ENCODE assay signal across 23 cellular contexts in the genomic region with DNA sequence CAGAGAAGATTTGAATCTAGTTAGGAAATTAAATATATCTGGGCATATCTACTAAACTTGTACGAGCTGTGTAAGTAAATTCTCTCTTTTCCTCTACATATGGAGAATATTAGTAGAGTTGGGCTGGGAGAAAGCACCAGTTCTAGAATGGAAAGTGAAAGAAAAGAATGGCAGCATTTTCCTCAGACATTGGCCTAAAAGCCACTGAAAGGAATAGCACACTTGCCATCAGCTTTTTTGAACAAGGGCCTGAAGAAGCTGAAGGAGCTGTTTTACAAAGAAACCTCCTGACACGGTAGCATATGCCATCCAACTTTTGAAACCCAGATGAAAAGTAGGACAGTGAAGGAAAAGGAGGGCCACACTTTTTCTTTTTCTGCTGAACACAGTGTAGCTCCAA.
A peak's percentile ranks its signal among the peaks of the same experiment; 100 is the strongest.
DNase-seq lines count a peak whose midpoint lies in the region; ATAC-seq and TF ChIP-seq lines count a peak whose summit lies in the region.
"Had no signal": no experiment of that assay in that cellular context is flagged by ENCODE, and none has a peak within 500 bp of the region (broad histone marks: within the 10 kb centered on the region; RNA-seq: fewer than 3 reads in every experiment).

No MANE protein-coding gene starts in this region.

- H3K27ac Mint-ChIP-seq in activated CD4-positive, alpha-beta T cell treated with anti-CD3 and anti-CD28 coated beads for 36 hours = no peak overlapping the region
- no peak overlapping the region for H3K27ac Mint-ChIP-seq in activated CD4-positive, alpha-beta memory T cell treated with anti-CD3 and anti-CD28 coated beads for 36 hours
- H3K27ac Mint-ChIP-seq: CD8-positive, alpha-beta memory T cell; GM23338 had no signal

- peak overlapping the region; percentile 11; the same call in 1 of the 2 replicates for H2AFZ ChIP-seq in MM.1S (ENCODE audit: low read length)
- H2AFZ ChIP-seq: GM23338 had no signal

- H3K4me1 ChIP-seq in MM.1S (ENCODE audit: low read length) = no peaks in the 10 kb centered on the region

- H3K9ac ChIP-seq in MM.1S (ENCODE audit: low read length) = no peak overlapping the region
- H3K9ac ChIP-seq: SK-N-SH had no signal

- no peaks in the 10 kb centered on the region for H3K27me3 ChIP-seq in MM.1S (replicated peaks; ENCODE audit: insufficient read depth, low read length)

- DNase-seq in MM.1S (peak; percentile 56), RPMI8226 (peak; percentile 52), globus pallidus (ENCODE audit: low spot score) (peak; percentile 23), pons (ENCODE audit: low spot score) (peak; percentile 5), NCI-H524 (lab: John Stamatoyannopoulos, UW) (no peak)
- DNase-seq in stimulated activated CD4-positive, alpha-beta T cell treated with anti-CD3 and anti-CD28 coated beads, Interleukin-2, amount 100 ng/mL, for 48 hours = no peak
- no peak for DNase-seq in activated CD4-positive, alpha-beta T cell treated with anti-CD3 and anti-CD28 coated beads for 36 hours
- DNase-seq in activated CD4-positive, alpha-beta memory T cell treated with anti-CD3 and anti-CD28 coated beads for 36 hours = no peak
- DNase-seq: ACHN; C1 segment of cervical spinal cord; Calu3; CD8-positive, alpha-beta memory T cell; DMS153; HCEC 1CT; IMR-90; NCI-H1048; NCI-H1417 treated with DMSO at 0.1 percent for 48 hours; NCI-H187; NCI-H446 treated with DMSO at 0.1 percent for 48 hours; NCI-H69; SIG-M5; SK-N-SH had no signal

- no peak for ATAC-seq in activated CD4-positive, alpha-beta T cell treated with anti-CD3 and anti-CD28 coated beads for 36 hours
- ATAC-seq: GM23338 had no signal

- no peak overlapping the region for H3K4me3 ChIP-seq in MM.1S (ENCODE audit: low read length)
- H3K4me3 ChIP-seq: GM23338 had no signal

- POLR2A ChIA-PET in activated CD4-positive, alpha-beta T cell treated with anti-CD3 and anti-CD28 coated beads for 36 hours (lab: Charles Lee) = no interaction called here
- POLR2A ChIA-PET in activated CD4-positive, alpha-beta memory T cell treated with anti-CD3 and anti-CD28 coated beads for 36 hours (lab: Charles Lee) = no interaction called here

- H3K9me3 Mint-ChIP-seq in activated CD4-positive, alpha-beta T cell treated with anti-CD3 and anti-CD28 coated beads for 36 hours (ENCODE audit: low read depth) = no peaks in the 10 kb centered on the region
- peaks cover 9% of the 10 kb centered on the region for H3K9me3 Mint-ChIP-seq in activated CD4-positive, alpha-beta memory T cell treated with anti-CD3 and anti-CD28 coated beads for 36 hours
- H3K9me3 Mint-ChIP-seq: GM23338 had no signal

- H3K27me3 Mint-ChIP-seq in activated CD4-positive, alpha-beta T cell treated with anti-CD3 and anti-CD28 coated beads for 36 hours = no peaks in the 10 kb centered on the region
- no peaks in the 10 kb centered on the region for H3K27me3 Mint-ChIP-seq in activated CD4-positive, alpha-beta memory T cell treated with anti-CD3 and anti-CD28 coated beads for 36 hours
- H3K27me3 Mint-ChIP-seq: CD8-positive, alpha-beta memory T cell had no signal

- no peak overlapping the region for H3K27ac ChIP-seq in MM.1S (ENCODE audit: low read length)

- no peaks in the 10 kb centered on the region for H3K36me3 ChIP-seq in MM.1S (replicated peaks; ENCODE audit: insufficient read depth, low read length)

- CTCF ChIA-PET in activated CD4-positive, alpha-beta T cell treated with anti-CD3 and anti-CD28 coated beads for 36 hours (lab: Charles Lee) = no interaction called here
- CTCF ChIA-PET in activated CD4-positive, alpha-beta memory T cell treated with anti-CD3 and anti-CD28 coated beads for 36 hours (lab: Charles Lee) = no interaction called here

- H3K9me3 ChIP-seq in MM.1S (replicated peaks; ENCODE audit: insufficient read depth, low read length) = no peaks in the 10 kb centered on the region
- H3K9me3 ChIP-seq: SK-N-SH had no signal

- H3K36me3 Mint-ChIP-seq in activated CD4-positive, alpha-beta T cell treated with anti-CD3 and anti-CD28 coated beads for 36 hours (ENCODE audit: low read depth) = no peaks in the 10 kb centered on the region
- H3K36me3 Mint-ChIP-seq in activated CD4-positive, alpha-beta memory T cell treated with anti-CD3 and anti-CD28 coated beads for 36 hours = no peaks in the 10 kb centered on the region
- H3K36me3 Mint-ChIP-seq: CD8-positive, alpha-beta memory T cell had no signal

- intact Hi-C loops in activated CD4-positive, alpha-beta T cell treated with anti-CD3 and anti-CD28 coated beads for 36 hours (cut with DNase I, micrococcal nuclease) = no loop called here
- intact Hi-C loops in activated CD4-positive, alpha-beta memory T cell treated with anti-CD3 and anti-CD28 coated beads for 36 hours (cut with micrococcal nuclease) = no loop called here

- no peaks in the 10 kb centered on the region for H3K79me2 ChIP-seq in MM.1S (ENCODE audit: low read length)

- 0 out of 2 replicates have a peak overlapping the region, but pooled peaks have one; percentile 3 for H3K4me2 ChIP-seq in MM.1S (ENCODE audit: low read depth, low read length)
- H3K4me2 ChIP-seq: GM23338, SK-N-SH had no signal

- H4K20me1 ChIP-seq in MM.1S (ENCODE audit: insufficient read depth, low read length) = no peaks in the 10 kb centered on the region

- no peaks in the 10 kb centered on the region for H3K9me2 ChIP-seq in MM.1S (replicated peaks; ENCODE audit: insufficient read depth, low read length)
- H3K9me2 ChIP-seq: SK-N-SH had no signal

- no peak for TF ChIP-seq CTCF in MM.1S (IDR thresholded peaks at IDR 0.05; ENCODE audit: low read length)

- no peaks in the 10 kb centered on the region for H3F3A ChIP-seq in MM.1S (ENCODE audit: insufficient read depth, low read length)

- no peak overlapping the region for H3K4me3 Mint-ChIP-seq in activated CD4-positive, alpha-beta T cell treated with anti-CD3 and anti-CD28 coated beads for 36 hours
- H3K4me3 Mint-ChIP-seq in activated CD4-positive, alpha-beta memory T cell treated with anti-CD3 and anti-CD28 coated beads for 36 hours = no peak overlapping the region
- H3K4me3 Mint-ChIP-seq: CD8-positive, alpha-beta memory T cell; GM23338 had no signal

- no peaks in the 10 kb centered on the region for H3K4me1 Mint-ChIP-seq in activated CD4-positive, alpha-beta T cell treated with anti-CD3 and anti-CD28 coated beads for 36 hours
- no peaks in the 10 kb centered on the region for H3K4me1 Mint-ChIP-seq in activated CD4-positive, alpha-beta memory T cell treated with anti-CD3 and anti-CD28 coated beads for 36 hours (ENCODE audit: low read depth)
- H3K4me1 Mint-ChIP-seq: CD8-positive, alpha-beta memory T cell; GM23338 had no signal

Comparison
In these comparisons a context has a peak if more than half of its experiments do, and no peak if none do; other contexts are left out.
1. DNase-seq: peak in MM.1S (single experiment), RPMI8226 (single experiment), globus pallidus (single experiment) and pons (single experiment); none in stimulated activated CD4-positive, alpha-beta T cell treated with anti-CD3 and anti-CD28 coated beads, Interleukin-2, amount 100 ng/mL, for 48 hours (0 of 2), NCI-H524 (0 of 2), activated CD4-positive, alpha-beta T cell treated with anti-CD3 and anti-CD28 coated beads for 36 hours (single experiment) and activated CD4-positive, alpha-beta memory T cell treated with anti-CD3 and anti-CD28 coated beads for 36 hours (single experiment).